In the genomic region with DNA sequence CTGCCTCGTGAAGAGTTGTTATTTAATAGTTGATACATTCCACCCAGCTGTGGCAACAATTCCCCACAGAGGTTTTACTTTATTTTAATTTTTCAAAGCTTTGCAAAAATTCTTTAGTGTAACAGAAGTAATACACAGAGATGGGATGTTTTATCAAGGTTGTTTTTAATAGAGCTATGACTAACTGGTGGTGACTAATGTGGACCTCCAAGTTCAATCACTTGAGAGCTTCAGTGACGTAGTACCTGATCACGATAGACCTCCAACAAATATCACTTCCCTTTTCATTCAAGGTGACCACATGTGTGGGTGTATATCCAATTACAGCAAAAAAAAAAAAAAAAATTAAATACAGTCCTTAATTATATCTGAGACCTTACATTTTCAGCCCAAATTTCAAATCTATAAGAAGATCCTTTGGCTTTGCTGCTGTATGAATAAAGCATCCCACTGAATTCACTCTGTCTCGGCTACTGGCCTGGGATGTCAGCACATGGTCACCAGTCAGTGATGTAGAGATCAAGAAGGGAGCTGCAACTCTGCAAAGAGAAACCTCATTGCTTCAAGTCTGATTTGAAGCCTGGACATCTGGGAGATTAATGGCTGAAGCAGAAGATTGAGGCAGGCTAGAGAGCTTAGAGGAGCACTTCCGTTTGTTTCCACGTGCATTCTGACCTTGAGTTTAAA, we compare ENCODE assay signal across 13 cellular contexts.
DNase-seq lines count a peak whose midpoint lies in the region; TF ChIP-seq lines count a peak whose summit lies in the region.
"Had no signal": no experiment of that assay in that cellular context is flagged by ENCODE, and none has a peak within 500 bp of the region (broad histone marks: within the 10 kb centered on the region; RNA-seq: fewer than 3 reads in every experiment).

No MANE protein-coding gene starts in this region.

- no peak overlapping the region for H2AFZ ChIP-seq in GM23248

- H3K9me2 ChIP-seq in GM23248 (ENCODE audit: insufficient read depth): no peaks in the 10 kb centered on the region

- no peaks in the 10 kb centered on the region for H3F3A ChIP-seq in GM23248 (ENCODE audit: insufficient read depth)

- WGBS in GM23248 (ENCODE audit: low coverage in 1 of 2, low lambda C conversion rate in 2 of 2, missing lambda C conversion rate in 2 of 2), 2 experiments: 70 to 80% methylated on average over 6 of the region's 6 CpGs

- no peak for TF ChIP-seq CTCF in fibroblast of the aortic adventitia (IDR thresholded peaks at IDR 0.05; ENCODE audit: insufficient read depth, low read length)

- in situ Hi-C loops in GM23248 (cut with MboI): loop anchor here (25.0 kb wide), 1 partner anchor 1557 kb away; no protein-coding TSS in a partner anchor

- H3K4me1 ChIP-seq in GM23248 (ENCODE audit: insufficient read depth): peaks cover 5% of the 10 kb centered on the region; the same call in 1 of the 2 replicates
- H3K4me1 ChIP-seq: BE2C had no signal

- no peaks in the 10 kb centered on the region for H3K79me2 ChIP-seq in GM23248 (ENCODE audit: insufficient read depth)

- no peak overlapping the region for H3K4me2 ChIP-seq in GM23248 (ENCODE audit: unreplicated experiment)

- H4K20me1 ChIP-seq in GM23248 (ENCODE audit: insufficient read depth): no peaks in the 10 kb centered on the region

- DNase-seq in Daoy (ENCODE audit: low read depth) (peak; percentile 60), GM23248 (peak; percentile 69), M059J (ENCODE audit: low read depth) (peak; percentile 72), fibroblast of the aortic adventitia (ENCODE audit: low read depth) (peak; percentile 84), HuH-7.5 (ENCODE audit: low spot score) (no peak), mucosa of gallbladder (ENCODE audit: low spot score) (no peak), putamen (ENCODE audit: low spot score) (no peak), hippocampal formation (lab: John Stamatoyannopoulos, UW) (no peak)
- DNase-seq: activated B cell treated with CpG ODN at 0.5 μM for 24 hours; BE2C; SHP77 treated with DMSO at 0.1 percent for 48 hours; stimulated activated CD4-positive, alpha-beta T cell treated with anti-CD3 and anti-CD28 coated beads, Interleukin-4, amount 100 ng/mL, for 1 hour had no signal

- no peaks in the 10 kb centered on the region for H3K36me3 ChIP-seq in GM23248 (ENCODE audit: low read depth)
- H3K36me3 ChIP-seq: BE2C had no signal

- H3K9me3 ChIP-seq in GM23248 (ENCODE audit: low read depth): no peaks in the 10 kb centered on the region
- H3K9me3 ChIP-seq: BE2C had no signal

- no peak overlapping the region for H3K27ac ChIP-seq in GM23248

- no peak overlapping the region for H3K9ac ChIP-seq in GM23248

- H3K4me3 ChIP-seq in GM23248 (no peak overlapping the region), fibroblast of the aortic adventitia (ENCODE audit: low read depth, low read length) (no peak overlapping the region)
- H3K4me3 ChIP-seq: lung had no signal

- no peaks in the 10 kb centered on the region for H3K27me3 ChIP-seq in GM23248 (replicated peaks; ENCODE audit: insufficient read depth)
- H3K27me3 ChIP-seq: BE2C had no signal

Comparison
In these comparisons a context has a peak if more than half of its experiments do, and no peak if none do; other contexts are left out.
1. DNase-seq: peak in Daoy (single experiment), GM23248 (single experiment), M059J (single experiment) and fibroblast of the aortic adventitia (single experiment); none in HuH-7.5 (single experiment), mucosa of gallbladder (single experiment), putamen (single experiment) and hippocampal formation (0 of 2).